In genomic region chr3:186785517-186786018, GRCh38 we compare ENCODE assay signal across 9 cellular contexts. TPM values are rescaled to one million over a fixed set of nuclear protein-coding genes. Genes with fewer than 3 reads are reported as not detected.
DNase-seq lines count a peak whose midpoint lies in the region; ATAC-seq and TF ChIP-seq lines count a peak whose summit lies in the region.
"Had no signal": no experiment of that assay in that cellular context is flagged by ENCODE, and none has a peak within 500 bp of the region (broad histone marks: within the 10 kb centered on the region; RNA-seq: fewer than 3 reads in every experiment).

No MANE protein-coding gene starts in this region.

- TF ChIP-seq CTCF in AG10803 (conservative IDR thresholded peaks at IDR 0.05; ENCODE audit: low read length) (no peak), colonic mucosa (IDR thresholded peaks at IDR 0.05) (no peak)

- DNase-seq in AG10803 (ENCODE audit: low read depth) (no peak), colonic mucosa (no peak), G401 (ENCODE audit: low spot score) (no peak), MV-4-11 (lab: John Stamatoyannopoulos, UW) (no peak), activated gamma-delta T cell (lab: John Stamatoyannopoulos, UW) (no peak), NCI-H510A (lab: John Stamatoyannopoulos, UW) (no peak)
- DNase-seq in naive thymus-derived CD4-positive, alpha-beta T cell, result no peak

- peaks cover 54 to 61% (median 55%) of the 10 kb centered on the region in 3 donors for H3K4me1 Mint-ChIP-seq in IgD-negative memory B cell
- H3K4me1 Mint-ChIP-seq in naive thymus-derived CD4-positive, alpha-beta T cell, result peaks cover 29 to 74% (median 63%) of the 10 kb centered on the region in 7 donors

- H3K27ac ChIP-seq in colonic mucosa, result no peak overlapping the region
- H3K27ac ChIP-seq in naive thymus-derived CD4-positive, alpha-beta T cell (ENCODE audit: low read depth, low read length), result peak overlapping the region; percentile 97

- intact Hi-C loops in colonic mucosa (cut with DNase I), result no loop called here
- intact Hi-C loops in naive thymus-derived CD4-positive, alpha-beta T cell (cut with micrococcal nuclease), result loop anchor here (2.0 to 10.0 kb wide), 4 partner anchors 13 to 1971 kb away; partner anchors contain the start of genes SENP2 (in 1 of the 2) and VPS8 (in 1 of the 2)

- peak overlapping the region; percentile 96 to 100 (median 98) for H3K4me3 Mint-ChIP-seq in IgD-negative memory B cell
- H3K4me3 Mint-ChIP-seq in naive thymus-derived CD4-positive, alpha-beta T cell, result peak overlapping the region; percentile 95 to 100 (median 99)

- H3K27me3 ChIP-seq in colonic mucosa, result no peaks in the 10 kb centered on the region
- no peaks in the 10 kb centered on the region for H3K27me3 ChIP-seq in naive thymus-derived CD4-positive, alpha-beta T cell (ENCODE audit: control insufficient read depth in 2 of 2, insufficient read depth in 2 of 2, low read length in 2 of 2)

- H3K27ac Mint-ChIP-seq in IgD-negative memory B cell, result peak overlapping the region; percentile 94 to 100 (median 99)
- peak overlapping the region; percentile 73 to 100 (median 98) for H3K27ac Mint-ChIP-seq in naive thymus-derived CD4-positive, alpha-beta T cell

- in situ Hi-C loops in G401 (cut with HindIII; ENCODE audit: low sequenced_read_pairs), result no loop called here

- H3K9me3 Mint-ChIP-seq in IgD-negative memory B cell, result no peaks in the 10 kb centered on the region
- peaks cover 0 to 23% (median 0%) of the 10 kb centered on the region in 11 donors for H3K9me3 Mint-ChIP-seq in naive thymus-derived CD4-positive, alpha-beta T cell

- CTCF ChIA-PET in naive thymus-derived CD4-positive, alpha-beta T cell (lab: Charles Lee), result interaction anchor here (1.5 to 1.6 kb wide), 2 partner anchors 25 to 171 kb away, joined by 5 read pairs; no protein-coding TSS in a partner anchor

- H3K36me3 Mint-ChIP-seq in IgD-negative memory B cell, result peaks cover 20% of the 10 kb centered on the region
- peaks cover 19 to 59% (median 56%) of the 10 kb centered on the region in 5 donors for H3K36me3 Mint-ChIP-seq in naive thymus-derived CD4-positive, alpha-beta T cell

- ATAC-seq in naive thymus-derived CD4-positive, alpha-beta T cell, result no peak

- peaks cover 5% of the 10 kb centered on the region for H3K4me1 ChIP-seq in colonic mucosa
- H3K4me1 ChIP-seq in naive thymus-derived CD4-positive, alpha-beta T cell (ENCODE audit: control insufficient read depth in 2 of 2, insufficient read depth in 2 of 2, low read length in 2 of 2), result peaks cover 37 to 50% of the 10 kb centered on the region in 2 donors

- H3K4me3 ChIP-seq in AG10803 (ENCODE audit: low read length) (peak overlapping the region; percentile 87), colonic mucosa (peak overlapping the region; percentile 77)
- H3K4me3 ChIP-seq in naive thymus-derived CD4-positive, alpha-beta T cell (ENCODE audit: low read length), result peak overlapping the region; percentile 88

- no peaks in the 10 kb centered on the region for H3K9me3 ChIP-seq in colonic mucosa
- no peaks in the 10 kb centered on the region for H3K9me3 ChIP-seq in naive thymus-derived CD4-positive, alpha-beta T cell (ENCODE audit: control insufficient read depth in 2 of 3, low read length in 3 of 3)

- peaks cover 33% of the 10 kb centered on the region for H3K36me3 ChIP-seq in colonic mucosa
- peaks cover 50 to 69% (median 59%) of the 10 kb centered on the region in 3 experiments for H3K36me3 ChIP-seq in naive thymus-derived CD4-positive, alpha-beta T cell (ENCODE audit: control insufficient read depth in 2 of 3, insufficient read depth in 3 of 3, low read length in 3 of 3)

- H3K9ac ChIP-seq in colonic mucosa (ENCODE audit: low read depth in 2 of 2, low read length in 2 of 2), result peak overlapping the region in 1 of 2 donors; percentile 100

- H3K27me3 Mint-ChIP-seq in IgD-negative memory B cell, result no peaks in the 10 kb centered on the region
- H3K27me3 Mint-ChIP-seq in naive thymus-derived CD4-positive, alpha-beta T cell, result peaks cover 0 to 3% (median 0%) of the 10 kb centered on the region in 5 donors

- POLR2A ChIA-PET in naive thymus-derived CD4-positive, alpha-beta T cell (lab: Charles Lee), result interaction anchor here (0.6 to 5.8 kb wide), 8 partner anchors 12 to 859 kb away, joined by 3 to 168 read pairs (median 38); partner anchors contain the start of genes DNAJB11, RFC4 and TBCCD1

RNA-seq across cellular contexts. Expression of gene EIF4A2, which starts 2.2 kb away (rescaled TPM):
- 220 TPM for polyA plus RNA-seq in IgD-negative memory B cell
- total RNA-seq in colonic mucosa, result 100 to 1,000 TPM; 337 to 366 TPM
- 100 to 1,000 TPM; 401 to 804 (median 650) TPM for total RNA-seq in naive thymus-derived CD4-positive, alpha-beta T cell
- 100 to 1,000 TPM; 237 to 329 TPM for polyA plus RNA-seq in naive thymus-derived CD4-positive, alpha-beta T cell
- total RNA-seq in G401 (2014; rRNA removed; shearing (Covaris generic)), result 215 and 286 TPM in 2 replicates

RNA-seq across cellular contexts. Expression of gene RFC4, which starts 20.7 kb away (rescaled TPM):
- polyA plus RNA-seq in IgD-negative memory B cell, result 25.0 TPM
- total RNA-seq in colonic mucosa, result 10 to 100 TPM; 13.4 to 40.4 TPM
- total RNA-seq in naive thymus-derived CD4-positive, alpha-beta T cell, result 10 to 100 TPM in 4 of 5 experiments, 1 to 10 TPM in 1; 8.7 to 71.6 (median 22.1) TPM
- 10 to 100 TPM; 22.5 to 28.1 TPM for polyA plus RNA-seq in naive thymus-derived CD4-positive, alpha-beta T cell
- total RNA-seq in G401 (2014; rRNA removed; shearing (Covaris generic)), result 53.7 and 76.8 TPM in 2 replicates

RNA-seq across cellular contexts. Expression of gene ADIPOQ, which starts 56.9 kb away (rescaled TPM):
- not detected for polyA plus RNA-seq in IgD-negative memory B cell
- total RNA-seq in colonic mucosa, result under 1 TPM; 0.17 to 0.58 TPM
- not detected for total RNA-seq in naive thymus-derived CD4-positive, alpha-beta T cell
- not detected for polyA plus RNA-seq in naive thymus-derived CD4-positive, alpha-beta T cell
- not detected in 2 replicates for total RNA-seq in G401 (2014; rRNA removed; shearing (Covaris generic))
- total RNA-seq: NCI-H460 had no signal
